In the genomic region with DNA sequence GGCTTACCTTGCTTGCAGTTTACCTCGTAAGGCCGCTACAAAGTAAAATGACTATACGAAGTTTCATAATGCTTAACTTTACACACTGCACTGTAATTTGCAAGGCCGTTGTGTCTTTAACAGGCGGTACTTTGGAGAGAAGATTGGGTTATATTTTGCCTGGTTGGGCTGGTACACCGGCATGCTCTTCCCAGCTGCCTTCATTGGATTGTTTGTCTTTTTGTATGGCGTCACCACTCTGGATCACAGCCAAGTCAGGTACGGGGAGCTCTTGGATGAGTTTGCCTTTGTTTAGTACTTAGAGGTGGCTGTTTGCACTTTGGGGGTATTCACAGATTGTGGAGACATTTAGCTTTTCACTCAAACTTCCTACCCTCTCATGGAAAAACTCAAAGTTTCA, we compare ENCODE assay signal across 30 cellular contexts.
DNase-seq lines count a peak whose midpoint lies in the region; ATAC-seq, FAIRE-seq and TF ChIP-seq lines count a peak whose summit lies in the region.
"Had no signal": no experiment of that assay in that cellular context is flagged by ENCODE, and none has a peak within 500 bp of the region (broad histone marks: within the 10 kb centered on the region; RNA-seq: fewer than 3 reads in every experiment).

No MANE protein-coding gene starts in this region.

- DNase-seq in HepG2 (ENCODE audit: low spot score) (peak; percentile 23), right lobe of liver (no peak), NCI-H345 (lab: John Stamatoyannopoulos, UW) (peak; percentile 83), bronchial epithelial cell (ENCODE audit: low read depth) (peak; percentile 34), AG08395 (ENCODE audit: low spot score) (no peak), foreskin keratinocyte (no peak), H4 (ENCODE audit: low spot score) (no peak)
- DNase-seq: activated CD4-positive, alpha-beta T cell treated with anti-CD3 and anti-CD28 coated beads for 1 hour; activated CD8-positive, alpha-beta memory T cell treated with anti-CD3 and anti-CD28 coated beads, Interleukin-2, amount 50 U/mL, for 48 hours; activated CD8-positive, alpha-beta T cell treated with anti-CD3 and anti-CD28 coated beads for 36 hours; activated naive CD4-positive, alpha-beta T cell treated with anti-CD3 and anti-CD28 coated beads for 36 hours; CD4-positive, alpha-beta memory T cell; cerebellar nuclear complex; DMS 273 treated with DMSO at 0.1 percent for 48 hours; kidney glomerular epithelial cell; lower lobe of right lung; natural killer cell; NCI-H1930; NCI-H446 treated with DMSO at 0.1 percent for 48 hours; nucleus accumbens; Right ventricle myocardium superior; stimulated activated CD4-positive, alpha-beta T cell treated with anti-CD3 and anti-CD28 coated beads, Interleukin-4, amount 100 ng/mL, for 24 hours had no signal

- ATAC-seq in HepG2 (no peak), right lobe of liver (no peak), foreskin keratinocyte (no peak), HG03108 (IDR thresholded peaks at IDR 0.05; ENCODE audit: unreplicated experiment) (no peak)
- ATAC-seq: activated CD8-positive, alpha-beta T cell treated with anti-CD3 and anti-CD28 coated beads for 36 hours; gastroesophageal sphincter; lower lobe of right lung; natural killer cell; Panc1; sciatic nerve had no signal

- CTCF ChIA-PET in HepG2 (lab: Yijun Ruan, JAX; ENCODE audit: low intra/inter-chr PET ratio, low total read pairs) = no interaction called here

- no peak for FAIRE-seq in HepG2 (lab: Jason Lieb, UNC)
- peak; percentile 23 for FAIRE-seq in bronchial epithelial cell (lab: Jason Lieb, UNC)
- FAIRE-seq: GM12892 had no signal

- POLR2A ChIA-PET in HepG2 (lab: Yijun Ruan, JAX) = no interaction called here

- WGBS in HepG2 (ENCODE audit: low lambda C conversion rate) = 24% methylated on average over 8 of the region's 8 CpGs
- 53% methylated on average over 8 of the region's 8 CpGs for WGBS in right lobe of liver (ENCODE audit: insufficient coverage, low coverage, low lambda C conversion rate, missing lambda C conversion rate)

- TF ChIP-seq CTCF in HepG2 (CRISPR knock-in tag; IDR thresholded peaks at IDR 0.05) = no peak
- TF ChIP-seq CTCF in right lobe of liver (IDR thresholded peaks at IDR 0.05) = no peak
- no peak for TF ChIP-seq CTCF in bronchial epithelial cell (IDR thresholded peaks at IDR 0.05; ENCODE audit: insufficient read depth, low read length, severe bottlenecking)
- TF ChIP-seq CTCF in foreskin keratinocyte (conservative IDR thresholded peaks at IDR 0.05) = no peak

- H3K4me3 ChIP-seq in HepG2 (replicated peaks in 1 of 3; ENCODE audit: insufficient read depth in 1 of 3, low read depth in 2 of 3, low read length in 3 of 3) (no peak overlapping the region), right lobe of liver (no peak overlapping the region), bronchial epithelial cell (ENCODE audit: low read depth, low read length) (no peak overlapping the region)
- H3K4me3 ChIP-seq: adrenal gland, gastroesophageal sphincter, lower lobe of right lung, prostate gland, tibial nerve had no signal

- H3K27me3 ChIP-seq in HepG2 (ENCODE audit: control insufficient read depth in 1 of 2, insufficient read depth in 2 of 2, low read length in 2 of 2) (no peaks in the 10 kb centered on the region), right lobe of liver (no peaks in the 10 kb centered on the region), bronchial epithelial cell (ENCODE audit: control insufficient read depth, insufficient read depth, low read length) (no peaks in the 10 kb centered on the region), foreskin keratinocyte (no peaks in the 10 kb centered on the region)
- H3K27me3 ChIP-seq: adrenal gland, gastroesophageal sphincter, tibial nerve had no signal

- H3K4me1 ChIP-seq in HepG2 (ENCODE audit: insufficient read depth, low read length) = no peaks in the 10 kb centered on the region
- no peaks in the 10 kb centered on the region for H3K4me1 ChIP-seq in right lobe of liver
- H3K4me1 ChIP-seq in foreskin keratinocyte = no peaks in the 10 kb centered on the region
- H3K4me1 ChIP-seq: gastroesophageal sphincter, lower lobe of right lung, prostate gland, tibial nerve had no signal

- H3K27ac ChIP-seq in HepG2 (ENCODE audit: extremely low read length, insufficient read depth, low read length) (no peak overlapping the region), right lobe of liver (no peak overlapping the region), foreskin keratinocyte (no peak overlapping the region)
- H3K27ac ChIP-seq: gastroesophageal sphincter, lower lobe of right lung, tibial nerve had no signal

- no peak for TF ChIP-seq RAD21 in HepG2 (CRISPR knock-in tag; IDR thresholded peaks at IDR 0.05)

- H3K9ac ChIP-seq in HepG2 (ENCODE audit: insufficient read depth, low read depth, low read length) = no peak overlapping the region

- H4K20me1 ChIP-seq in HepG2 (ENCODE audit: insufficient read depth, low read length) = no peaks in the 10 kb centered on the region

- no peaks in the 10 kb centered on the region for H3K79me2 ChIP-seq in HepG2 (ENCODE audit: insufficient read depth, low read length)

- no peak for TF ChIP-seq EP300 in HepG2 (IDR thresholded peaks at IDR 0.05; ENCODE audit: low read depth in 2 of 2, low read length in 2 of 2)
- TF ChIP-seq EP300 in HepG2 (CRISPR knock-in tag; IDR thresholded peaks at IDR 0.05; ENCODE audit: borderline replicate concordance) = no peak

- no peaks in the 10 kb centered on the region for H3K9me3 ChIP-seq in HepG2 (ENCODE audit: low read length)
- H3K9me3 ChIP-seq in right lobe of liver = no peaks in the 10 kb centered on the region
- H3K9me3 ChIP-seq: adrenal gland, gastroesophageal sphincter, lower lobe of right lung, prostate gland, tibial nerve had no signal

- no peak overlapping the region for H3K4me2 ChIP-seq in HepG2 (ENCODE audit: low read depth, low read length)

- in situ Hi-C loops in HepG2 (cut with HindIII; ENCODE audit: extremely low pct_ligation_motif_present, low pct_unique_long_range_greater_than_20kb) = no loop called here

- intact Hi-C loops in HepG2 (cut with micrococcal nuclease; ENCODE audit: unreplicated experiment) = no loop called here
- intact Hi-C loops in right lobe of liver (cut with DNase I) = no loop called here

- H3K36me3 ChIP-seq in HepG2 (replicated peaks in 1 of 2; ENCODE audit: control insufficient read depth in 1 of 2, insufficient read depth in 2 of 2, low read length in 2 of 2) = no peaks in the 10 kb centered on the region
- no peaks in the 10 kb centered on the region for H3K36me3 ChIP-seq in right lobe of liver
- H3K36me3 ChIP-seq in bronchial epithelial cell (ENCODE audit: control insufficient read depth, insufficient read depth, low read length) = no peaks in the 10 kb centered on the region
- H3K36me3 ChIP-seq: adrenal gland, gastroesophageal sphincter, lower lobe of right lung, prostate gland, tibial nerve had no signal

- TF ChIP-seq POLR2A in HepG2 (IDR thresholded peaks at IDR 0.05; ENCODE audit: insufficient read depth in 1 of 2, low read depth in 2 of 2, low read length in 2 of 2) = no peak
- no peak for TF ChIP-seq POLR2A in right lobe of liver (IDR thresholded peaks at IDR 0.05)

- no TSS peak for BruUV-seq in HepG2 (replicated peaks; lab: Mats Ljungman, UMichigan)

- H2AFZ ChIP-seq in HepG2 (ENCODE audit: low read length) = no peak overlapping the region

TF ChIP-seq in HepG2, 621 proteins besides CTCF, POLR2A, EP300 and RAD21 (continues in another document):
- TF ChIP-seq ZNF235 (CRISPR knock-in tag; IDR thresholded peaks at IDR 0.05; ENCODE audit: borderline replicate concordance) = no peak
- TF ChIP-seq ERF (CRISPR knock-in tag; IDR thresholded peaks at IDR 0.05) = no peak
- TF ChIP-seq ZNF768 (CRISPR knock-in tag; IDR thresholded peaks at IDR 0.05) = no peak
- TF ChIP-seq, protein P1, sequence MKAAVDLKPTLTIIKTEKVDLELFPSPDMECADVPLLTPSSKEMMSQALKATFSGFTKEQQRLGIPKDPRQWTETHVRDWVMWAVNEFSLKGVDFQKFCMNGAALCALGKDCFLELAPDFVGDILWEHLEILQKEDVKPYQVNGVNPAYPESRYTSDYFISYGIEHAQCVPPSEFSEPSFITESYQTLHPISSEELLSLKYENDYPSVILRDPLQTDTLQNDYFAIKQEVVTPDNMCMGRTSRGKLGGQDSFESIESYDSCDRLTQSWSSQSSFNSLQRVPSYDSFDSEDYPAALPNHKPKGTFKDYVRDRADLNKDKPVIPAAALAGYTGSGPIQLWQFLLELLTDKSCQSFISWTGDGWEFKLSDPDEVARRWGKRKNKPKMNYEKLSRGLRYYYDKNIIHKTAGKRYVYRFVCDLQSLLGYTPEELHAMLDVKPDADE (CRISPR knock-in tag; IDR thresholded peaks at IDR 0.05) = no peak
- TF ChIP-seq ZNF75D (CRISPR knock-in tag; IDR thresholded peaks at IDR 0.05; ENCODE audit: borderline replicate concordance) = no peak
- TF ChIP-seq HNRNPH1 (optimal IDR thresholded peaks at IDR 0.05; ENCODE audit: low read depth, low read length) = no peak
- no peak for TF ChIP-seq ZNF792 (CRISPR knock-in tag; IDR thresholded peaks at IDR 0.05)
- TF ChIP-seq, protein P2, sequence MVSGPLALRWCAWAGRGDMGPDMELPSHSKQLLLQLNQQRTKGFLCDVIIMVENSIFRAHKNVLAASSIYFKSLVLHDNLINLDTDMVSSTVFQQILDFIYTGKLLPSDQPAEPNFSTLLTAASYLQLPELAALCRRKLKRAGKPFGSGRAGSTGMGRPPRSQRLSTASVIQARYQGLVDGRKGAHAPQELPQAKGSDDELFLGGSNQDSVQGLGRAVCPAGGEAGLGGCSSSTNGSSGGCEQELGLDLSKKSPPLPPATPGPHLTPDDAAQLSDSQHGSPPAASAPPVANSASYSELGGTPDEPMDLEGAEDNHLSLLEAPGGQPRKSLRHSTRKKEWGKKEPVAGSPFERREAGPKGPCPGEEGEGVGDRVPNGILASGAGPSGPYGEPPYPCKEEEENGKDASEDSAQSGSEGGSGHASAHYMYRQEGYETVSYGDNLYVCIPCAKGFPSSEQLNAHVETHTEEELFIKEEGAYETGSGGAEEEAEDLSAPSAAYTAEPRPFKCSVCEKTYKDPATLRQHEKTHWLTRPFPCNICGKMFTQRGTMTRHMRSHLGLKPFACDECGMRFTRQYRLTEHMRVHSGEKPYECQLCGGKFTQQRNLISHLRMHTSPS (CRISPR knock-in tag; IDR thresholded peaks at IDR 0.05; ENCODE audit: low read depth) = no peak

Comparison
In these comparisons a context has a peak if more than half of its experiments do, and no peak if none do; other contexts are left out.
1. DNase-seq: peak in HepG2 (single experiment), NCI-H345 (single experiment) and bronchial epithelial cell (single experiment); none in right lobe of liver (0 of 3), AG08395 (single experiment), foreskin keratinocyte (0 of 2) and H4 (single experiment).